ENCODE assay signal across 1 cellular context in the genomic region with DNA sequence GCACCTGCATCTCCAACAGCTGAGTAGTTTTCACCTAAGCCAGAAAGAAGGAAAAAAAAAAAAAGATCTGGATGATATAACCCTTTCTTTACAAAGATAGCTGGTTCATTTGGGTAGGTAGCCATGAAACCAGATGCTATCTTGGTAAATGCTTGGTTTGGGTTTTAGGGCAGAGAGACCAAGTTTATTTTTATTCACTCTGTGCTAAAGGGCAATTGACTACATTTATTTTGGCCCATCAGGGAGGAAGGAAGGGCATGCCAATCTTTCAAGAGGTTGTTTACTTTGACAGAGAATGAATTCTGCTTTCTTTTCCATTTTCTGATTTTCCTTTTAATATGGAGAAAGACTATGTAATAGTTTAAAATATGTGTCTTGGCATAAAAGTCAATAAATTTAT.
TF ChIP-seq lines count a peak whose summit lies in the region.

No MANE protein-coding gene starts in this region.

TF ChIP-seq in IMR-90, 13 proteins besides CTCF, POLR2A, EP300 and RAD21 (continued from another document):
- TF ChIP-seq, protein P1, sequence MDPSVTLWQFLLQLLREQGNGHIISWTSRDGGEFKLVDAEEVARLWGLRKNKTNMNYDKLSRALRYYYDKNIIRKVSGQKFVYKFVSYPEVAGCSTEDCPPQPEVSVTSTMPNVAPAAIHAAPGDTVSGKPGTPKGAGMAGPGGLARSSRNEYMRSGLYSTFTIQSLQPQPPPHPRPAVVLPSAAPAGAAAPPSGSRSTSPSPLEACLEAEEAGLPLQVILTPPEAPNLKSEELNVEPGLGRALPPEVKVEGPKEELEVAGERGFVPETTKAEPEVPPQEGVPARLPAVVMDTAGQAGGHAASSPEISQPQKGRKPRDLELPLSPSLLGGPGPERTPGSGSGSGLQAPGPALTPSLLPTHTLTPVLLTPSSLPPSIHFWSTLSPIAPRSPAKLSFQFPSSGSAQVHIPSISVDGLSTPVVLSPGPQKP (IDR thresholded peaks at IDR 0.05; ENCODE audit: borderline replicate concordance, low read depth, low read length) = no peak
- TF ChIP-seq BHLHE40 (IDR thresholded peaks at IDR 0.05; ENCODE audit: low read depth, low read length) (no peak), CEBPB (IDR thresholded peaks at IDR 0.05; ENCODE audit: low read depth, low read length) (no peak), MAZ (IDR thresholded peaks at IDR 0.05; ENCODE audit: borderline replicate concordance, low read depth, low read length) (no peak), CHD1 (IDR thresholded peaks at IDR 0.05; ENCODE audit: low read depth, low read length) (no peak), MAFK (IDR thresholded peaks at IDR 0.05; ENCODE audit: low read depth, low read length) (no peak), SMC3 (IDR thresholded peaks at IDR 0.05; ENCODE audit: low read depth, low read length) (no peak), NFE2L2 (IDR thresholded peaks at IDR 0.05; ENCODE audit: low read depth, low read length) (no peak), MXI1 (IDR thresholded peaks at IDR 0.05; ENCODE audit: borderline replicate concordance, low read depth, low read length) (no peak), FOS (IDR thresholded peaks at IDR 0.05; ENCODE audit: low read depth, low read length) (no peak)
- TF ChIP-seq, protein P2, sequence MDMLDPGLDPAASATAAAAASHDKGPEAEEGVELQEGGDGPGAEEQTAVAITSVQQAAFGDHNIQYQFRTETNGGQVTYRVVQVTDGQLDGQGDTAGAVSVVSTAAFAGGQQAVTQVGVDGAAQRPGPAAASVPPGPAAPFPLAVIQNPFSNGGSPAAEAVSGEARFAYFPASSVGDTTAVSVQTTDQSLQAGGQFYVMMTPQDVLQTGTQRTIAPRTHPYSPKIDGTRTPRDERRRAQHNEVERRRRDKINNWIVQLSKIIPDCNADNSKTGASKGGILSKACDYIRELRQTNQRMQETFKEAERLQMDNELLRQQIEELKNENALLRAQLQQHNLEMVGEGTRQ (IDR thresholded peaks at IDR 0.05; ENCODE audit: low read depth, low read length) = no peak
